9 cellular contexts compared by ENCODE assay signal in genomic region chr5:159458217-159458711, GRCh38.
DNase-seq lines count a peak whose midpoint lies in the region; ATAC-seq and TF ChIP-seq lines count a peak whose summit lies in the region.
"Had no signal": no experiment of that assay in that cellular context is flagged by ENCODE, and none has a peak within 500 bp of the region (broad histone marks: within the 10 kb centered on the region; RNA-seq: fewer than 3 reads in every experiment).

No MANE protein-coding gene starts in this region.

- ATAC-seq in GM18519 (IDR thresholded peaks at IDR 0.05; ENCODE audit: low FRiP score, unreplicated experiment), result peak; percentile 28
- peak; percentile 43 for ATAC-seq in GM21526 (IDR thresholded peaks at IDR 0.05; ENCODE audit: low FRiP score, unreplicated experiment)
- ATAC-seq in HG03457 (IDR thresholded peaks at IDR 0.05; ENCODE audit: unreplicated experiment), result peak; percentile 39

- H3K27ac ChIP-seq in ascending aorta, result no peak overlapping the region

- intact Hi-C loops in ascending aorta (cut with DNase I), result no loop called here

- DNase-seq in globus pallidus (ENCODE audit: low spot score) (peak; percentile 19), putamen (ENCODE audit: low spot score) (no peak), NCI-H1436 treated with DMSO at 0.1 percent for 48 hours (lab: John Stamatoyannopoulos, UW) (no peak), ascending aorta (ENCODE audit: low spot score in 2 of 2) (no peak), NCI-H1417 treated with DMSO at 0.1 percent for 48 hours (lab: John Stamatoyannopoulos, UW) (no peak)
- DNase-seq: NCI-H1417 had no signal

- no peak overlapping the region for H3K4me3 ChIP-seq in ascending aorta

- H3K9me3 ChIP-seq in ascending aorta, result no peaks in the 10 kb centered on the region

- no peak for TF ChIP-seq CTCF in ascending aorta (IDR thresholded peaks at IDR 0.05)

- H3K36me3 ChIP-seq in ascending aorta, result no peaks in the 10 kb centered on the region

- H3K4me1 ChIP-seq in ascending aorta, result peaks cover 0 to 4% of the 10 kb centered on the region in 2 donors

- no peaks in the 10 kb centered on the region for H3K27me3 ChIP-seq in ascending aorta
